ENCODE assay signal across 9 cellular contexts in the genomic region with DNA sequence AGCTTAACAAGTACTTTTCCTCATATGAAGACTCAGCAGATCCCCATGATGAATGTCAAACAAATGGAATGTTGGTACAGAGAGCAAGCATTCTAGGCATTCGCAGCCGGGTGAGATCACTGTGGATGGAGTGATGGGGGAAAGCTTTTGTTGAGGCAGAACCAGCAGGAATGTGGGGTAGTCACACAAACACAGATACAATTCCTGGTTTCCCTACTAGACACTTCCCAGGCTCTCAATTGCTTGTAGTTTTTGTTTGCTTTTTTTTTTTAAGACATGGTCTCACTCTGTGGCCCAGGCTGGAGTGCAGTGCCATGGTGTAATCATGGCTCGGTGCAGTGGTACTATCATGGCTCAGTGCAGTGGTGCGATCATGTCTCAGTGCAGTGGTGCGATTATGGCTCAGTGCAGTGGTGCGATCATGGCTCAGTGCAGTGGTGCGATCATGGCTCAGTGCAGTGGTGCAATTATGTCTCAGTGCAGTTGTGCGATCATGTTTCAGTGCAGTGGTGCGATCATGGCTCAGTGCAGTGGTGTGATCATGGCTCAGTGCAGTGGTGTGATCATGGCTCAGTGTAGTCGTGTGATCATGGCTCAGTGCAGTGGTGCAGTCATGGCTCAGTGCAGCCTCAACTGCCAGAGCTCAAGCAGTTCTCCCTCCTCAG. TPM values are rescaled to one million over a fixed set of nuclear protein-coding genes. Genes with fewer than 3 reads are reported as not detected.
DNase-seq lines count a peak whose midpoint lies in the region; ATAC-seq and TF ChIP-seq lines count a peak whose summit lies in the region.
"Had no signal": no experiment of that assay in that cellular context is flagged by ENCODE, and none has a peak within 500 bp of the region (broad histone marks: within the 10 kb centered on the region; RNA-seq: fewer than 3 reads in every experiment).

No MANE protein-coding gene starts in this region.

- H3K36me3 ChIP-seq in mesodermal cell (ENCODE audit: control insufficient read depth, insufficient read depth, low read length) = no peaks in the 10 kb centered on the region
- H3K36me3 ChIP-seq in Peyer's patch = no peaks in the 10 kb centered on the region

- H3K9me3 ChIP-seq in AG04450 (ENCODE audit: control insufficient read depth, insufficient read depth, low read length) (0 out of 2 replicates have a peak, but pooled peaks cover 4% of the 10 kb centered on the region), mesodermal cell (ENCODE audit: control insufficient read depth, low read length) (no peaks in the 10 kb centered on the region), Peyer's patch (no peaks in the 10 kb centered on the region)

- TF ChIP-seq POLR2A in Peyer's patch (IDR thresholded peaks at IDR 0.05) = no peak

- POLR2A ChIA-PET in AG04450 (lab: Yijun Ruan, JAX) = interaction anchor here (0.5 to 2.8 kb wide), 13 partner anchors 10 to 162 kb away, joined by 3 to 21 read pairs (median 4); a partner anchor contains a TSS

- H3K27me3 ChIP-seq in AG04450 (ENCODE audit: control insufficient read depth, insufficient read depth, low read length) (no peaks in the 10 kb centered on the region), Peyer's patch (no peaks in the 10 kb centered on the region)

- CTCF ChIA-PET in AG04450 (lab: Charles Lee) = interaction anchor here (1.1 to 1.2 kb wide), 2 partner anchors 63 to 69 kb away, joined by 5 read pairs; no protein-coding TSS in a partner anchor

- no peak for ATAC-seq in GM18867 (IDR thresholded peaks at IDR 0.05; ENCODE audit: unreplicated experiment)

- no peak overlapping the region for H3K4me3 ChIP-seq in AG04450 (ENCODE audit: low read depth, low read length)
- no peak overlapping the region for H3K4me3 ChIP-seq in choroid plexus epithelial cell (ENCODE audit: low read depth, low read length)
- no peak overlapping the region for H3K4me3 ChIP-seq in mesodermal cell (ENCODE audit: extremely low read depth, insufficient read depth, low read length, poor library complexity, severe bottlenecking)
- H3K4me3 ChIP-seq in Peyer's patch = no peak overlapping the region

- DNase-seq in AG04450 (ENCODE audit: low read depth, low spot score) = peak; percentile 93
- DNase-seq in HT1080 (ENCODE audit: low read depth) = peak; percentile 80
- peak; percentile 94 for DNase-seq in choroid plexus epithelial cell (ENCODE audit: low read depth)
- DNase-seq in SW480 (ENCODE audit: low spot score) = no peak
- DNase-seq in Peyer's patch = no peak
- no peak for DNase-seq in mucosa of gallbladder (ENCODE audit: low spot score)
- DNase-seq: stimulated activated CD4-positive, alpha-beta T cell treated with anti-CD3 and anti-CD28 coated beads, Interleukin-4, amount 100 ng/mL, for 1 hour had no signal

- 93 to 96% methylated on average over 8 of the region's 10 CpGs for WGBS in mesodermal cell (ENCODE audit: insufficient coverage in 2 of 2), 2 experiments

- H3K4me1 ChIP-seq in mesodermal cell (ENCODE audit: control insufficient read depth, insufficient read depth, low read length, poor library complexity, severe bottlenecking) (peaks cover 60% of the 10 kb centered on the region), Peyer's patch (peaks cover 0 to 9% (median 0%) of the 10 kb centered on the region in 4 donors)

- no peak for TF ChIP-seq CTCF in AG04450 (IDR thresholded peaks at IDR 0.05; ENCODE audit: low read depth, low read length)
- TF ChIP-seq CTCF in choroid plexus epithelial cell (conservative IDR thresholded peaks at IDR 0.05; ENCODE audit: low read depth, low read length) = no peak
- no peak for TF ChIP-seq CTCF in Peyer's patch (IDR thresholded peaks at IDR 0.05)

- H3K27ac ChIP-seq in AG04450 (ENCODE audit: low read depth, low read length) (peak overlapping the region; percentile 94), mesodermal cell (ENCODE audit: low read depth, low read length, severe bottlenecking) (peak overlapping the region; percentile 98), Peyer's patch (peak overlapping the region in 1 of 4 donors; percentile 6)

RNA-seq across cellular contexts. Expression of a gene that starts 15.4 kb away (rescaled TPM):
- 85.2 and 98.7 TPM in 2 replicates for polyA plus RNA-seq in AG04450 (2011; rRNA removed)
- polyA minus RNA-seq in AG04450 (2011; rRNA and poly(A)+ RNA removed) = 59.6 and 80.4 TPM in 2 replicates
- 156 and 195 TPM in 2 replicates for total RNA-seq in HT1080 (2014; rRNA removed; shearing (Covaris generic))
- polyA plus RNA-seq in HT1080 (2015; cell fraction: cytosol; rRNA removed) = 319 and 384 TPM in 2 replicates
- 434 and 449 TPM in 2 replicates for polyA plus RNA-seq in HT1080 (2015; cell fraction: nucleus; rRNA removed)
- polyA plus RNA-seq in mesodermal cell (2013, experiment 1 of 2) = 139 TPM
- 110 TPM for polyA plus RNA-seq in mesodermal cell (2013, experiment 2 of 2)
- total RNA-seq in Peyer's patch = 10 to 100 TPM in 3 of 4 donors, 1 to 10 TPM in 1; 6.7 to 16.4 (median 13.2) TPM
- 61.7 TPM for total RNA-seq in mucosa of gallbladder

RNA-seq across cellular contexts. Expression of a gene that starts 17.2 kb away (rescaled TPM):
- polyA plus RNA-seq in AG04450 (2011; rRNA removed) = 155 and 156 TPM in 2 replicates
- polyA minus RNA-seq in AG04450 (2011; rRNA and poly(A)+ RNA removed) = 96.0 and 99.8 TPM in 2 replicates
- 67.0 and 73.8 TPM in 2 replicates for total RNA-seq in HT1080 (2014; rRNA removed; shearing (Covaris generic))
- 107 and 120 TPM in 2 replicates for polyA plus RNA-seq in HT1080 (2015; cell fraction: cytosol; rRNA removed)
- 92.9 and 99.6 TPM in 2 replicates for polyA plus RNA-seq in HT1080 (2015; cell fraction: nucleus; rRNA removed)
- polyA plus RNA-seq in mesodermal cell (2013, experiment 1 of 2) = 145 TPM
- 130 TPM for polyA plus RNA-seq in mesodermal cell (2013, experiment 2 of 2)
- total RNA-seq in Peyer's patch (100 to 1,000 TPM in 2 of 4 donors, 10 to 100 TPM in 2; 74.1 to 151 (median 100) TPM), mucosa of gallbladder (177 TPM)

RNA-seq across cellular contexts. Expression of a gene that starts 39.6 kb away (rescaled TPM):
- 1,457 and 1,715 TPM in 2 replicates for polyA plus RNA-seq in AG04450 (2011; rRNA removed)
- polyA minus RNA-seq in AG04450 (2011; rRNA and poly(A)+ RNA removed) = 1,694 and 2,026 TPM in 2 replicates
- 1,534 and 1,911 TPM in 2 replicates for total RNA-seq in HT1080 (2014; rRNA removed; shearing (Covaris generic))
- 1,782 and 1,790 TPM in 2 replicates for polyA plus RNA-seq in HT1080 (2015; cell fraction: cytosol; rRNA removed)
- 2,351 and 2,402 TPM in 2 replicates for polyA plus RNA-seq in HT1080 (2015; cell fraction: nucleus; rRNA removed)
- polyA plus RNA-seq in mesodermal cell (2013, experiment 1 of 2) = 1,638 TPM
- 1,486 TPM for polyA plus RNA-seq in mesodermal cell (2013, experiment 2 of 2)
- 100 to 1,000 TPM in 1 of 4 donors, 10 to 100 TPM in 3; 69.9 to 188 (median 95.6) TPM for total RNA-seq in Peyer's patch
- total RNA-seq in mucosa of gallbladder = 277 TPM

RNA-seq across cellular contexts. Expression of a gene that starts 42.6 kb away (rescaled TPM):
- 4.1 and 6.8 TPM in 2 replicates for polyA plus RNA-seq in AG04450 (2011; rRNA removed)
- 9.0 and 9.5 TPM in 2 replicates for polyA minus RNA-seq in AG04450 (2011; rRNA and poly(A)+ RNA removed)
- 11.0 and 12.9 TPM in 2 replicates for total RNA-seq in HT1080 (2014; rRNA removed; shearing (Covaris generic))
- 13.7 and 16.5 TPM in 2 replicates for polyA plus RNA-seq in HT1080 (2015; cell fraction: cytosol; rRNA removed)
- 55.0 and 55.9 TPM in 2 replicates for polyA plus RNA-seq in HT1080 (2015; cell fraction: nucleus; rRNA removed)
- polyA plus RNA-seq in mesodermal cell (2013, experiment 1 of 2) = 60.6 TPM
- 50.2 TPM for polyA plus RNA-seq in mesodermal cell (2013, experiment 2 of 2)
- 10 to 100 TPM in 3 of 4 donors, 1 to 10 TPM in 1; 7.5 to 51.2 (median 19.4) TPM for total RNA-seq in Peyer's patch
- total RNA-seq in mucosa of gallbladder = 33.4 TPM

Comparison
In these comparisons a context has a peak if more than half of its experiments do, and no peak if none do; other contexts are left out.
1. DNase-seq: peak in AG04450 (single experiment), HT1080 (single experiment) and choroid plexus epithelial cell (single experiment); none in SW480 (single experiment), Peyer's patch (0 of 3) and mucosa of gallbladder (single experiment).